ENCODE assay signal across 6 cellular contexts in the genomic region with DNA sequence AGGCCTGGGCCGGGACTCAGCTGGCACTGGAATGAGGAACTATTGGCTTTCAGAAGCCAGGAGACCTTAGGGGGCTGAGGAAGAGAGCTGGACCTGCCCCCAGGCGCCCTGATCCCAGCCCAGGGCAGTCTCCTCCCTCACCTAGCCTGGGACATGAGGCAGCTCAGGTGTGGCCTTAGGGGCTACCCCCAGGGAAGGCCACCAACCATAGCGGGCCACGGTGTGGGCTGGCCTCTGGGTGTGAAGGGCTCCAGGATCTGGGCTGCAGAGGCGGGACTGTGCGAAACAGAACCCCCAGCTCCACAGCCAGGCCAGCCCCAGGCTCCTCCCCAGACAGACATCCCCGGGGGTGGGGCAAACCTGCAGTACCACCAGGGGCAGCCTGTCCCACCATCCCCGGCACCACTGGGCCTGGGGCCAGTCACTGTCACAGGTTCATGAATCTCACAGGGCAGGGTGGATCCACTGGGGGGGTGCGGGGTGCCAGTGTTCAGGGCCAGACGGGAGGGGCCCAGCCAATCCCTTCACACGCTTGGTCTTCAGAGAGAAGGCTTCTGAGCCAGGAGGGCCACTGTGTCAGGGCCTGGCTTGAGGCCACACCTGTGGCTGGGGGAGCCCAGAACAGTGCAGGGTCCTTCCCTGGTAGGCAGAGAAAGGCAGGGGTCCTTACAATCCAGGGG. TPM values are rescaled to one million over a fixed set of nuclear protein-coding genes. Genes with fewer than 3 reads are reported as not detected.
DNase-seq lines count a peak whose midpoint lies in the region; ATAC-seq and TF ChIP-seq lines count a peak whose summit lies in the region.

No MANE protein-coding gene starts in this region.

- H3K9me3 Mint-ChIP-seq in activated CD8-positive, alpha-beta T cell treated with anti-CD3 and anti-CD28 coated beads for 36 hours: no peaks in the 10 kb centered on the region
- H3K9me3 Mint-ChIP-seq in naive thymus-derived CD8-positive, alpha-beta T cell: peaks cover 0 to 1% (median 0%) of the 10 kb centered on the region in 9 donors

- no peak for TF ChIP-seq CTCF in activated CD8-positive, alpha-beta T cell treated with anti-CD3 and anti-CD28 coated beads for 36 hours (IDR thresholded peaks at IDR 0.05)

- no peaks in the 10 kb centered on the region for H3K9me3 ChIP-seq in mesodermal cell (ENCODE audit: control insufficient read depth, low read length)

- H3K36me3 Mint-ChIP-seq in activated CD8-positive, alpha-beta T cell treated with anti-CD3 and anti-CD28 coated beads for 36 hours (ENCODE audit: low read depth): no peaks in the 10 kb centered on the region
- H3K36me3 Mint-ChIP-seq in naive thymus-derived CD8-positive, alpha-beta T cell: no peaks in the 10 kb centered on the region

- H3K4me1 Mint-ChIP-seq in activated CD8-positive, alpha-beta T cell treated with anti-CD3 and anti-CD28 coated beads for 36 hours (ENCODE audit: low read depth): peaks cover 15% of the 10 kb centered on the region
- peaks cover 9 to 29% (median 16%) of the 10 kb centered on the region in 4 donors for H3K4me1 Mint-ChIP-seq in naive thymus-derived CD8-positive, alpha-beta T cell

- peaks cover 13% of the 10 kb centered on the region for H3K27me3 Mint-ChIP-seq in activated CD8-positive, alpha-beta T cell treated with anti-CD3 and anti-CD28 coated beads for 36 hours
- peaks cover 4 to 26% (median 7%) of the 10 kb centered on the region in 5 donors for H3K27me3 Mint-ChIP-seq in naive thymus-derived CD8-positive, alpha-beta T cell

- intact Hi-C loops in activated CD8-positive, alpha-beta T cell treated with anti-CD3 and anti-CD28 coated beads for 36 hours (cut with micrococcal nuclease): no loop called here

- H3K27ac Mint-ChIP-seq in activated CD8-positive, alpha-beta T cell treated with anti-CD3 and anti-CD28 coated beads for 36 hours: no peak overlapping the region
- peak overlapping the region in 2 of 10 donors; percentile 8 to 66 for H3K27ac Mint-ChIP-seq in naive thymus-derived CD8-positive, alpha-beta T cell

- WGBS in mesodermal cell (ENCODE audit: insufficient coverage in 2 of 2), 2 experiments: 76% methylated on average over 10 to 11 of the region's 11 CpGs

- peaks cover 55% of the 10 kb centered on the region for H3K4me1 ChIP-seq in mesodermal cell (ENCODE audit: control insufficient read depth, insufficient read depth, low read length, poor library complexity, severe bottlenecking)

- H3K4me3 ChIP-seq in mesodermal cell (ENCODE audit: extremely low read depth, insufficient read depth, low read length, poor library complexity, severe bottlenecking): no peak overlapping the region

- H3K36me3 ChIP-seq in mesodermal cell (ENCODE audit: control insufficient read depth, insufficient read depth, low read length): peaks cover 34% of the 10 kb centered on the region

- ATAC-seq in activated CD8-positive, alpha-beta T cell treated with anti-CD3 and anti-CD28 coated beads for 36 hours: no peak
- no peak for ATAC-seq in naive thymus-derived CD8-positive, alpha-beta T cell

- DNase-seq in GF-D8 (lab: John Stamatoyannopoulos, UW) (peak; percentile 6), NCI-H2196 treated with DMSO at 0.1 percent for 48 hours (lab: John Stamatoyannopoulos, UW; ENCODE audit: unreplicated experiment) (no peak), NCI-H2171 treated with DMSO at 0.1 percent for 48 hours (lab: John Stamatoyannopoulos, UW) (no peak)
- DNase-seq in activated CD8-positive, alpha-beta T cell treated with anti-CD3 and anti-CD28 coated beads for 36 hours: peak; percentile 35
- no peak for DNase-seq in naive thymus-derived CD8-positive, alpha-beta T cell

- CTCF ChIA-PET in activated CD8-positive, alpha-beta T cell treated with anti-CD3 and anti-CD28 coated beads for 36 hours (lab: Charles Lee): interaction anchor here (0.7 to 1.5 kb wide), 4 partner anchors 10 to 51 kb away, joined by 3 to 4 read pairs (median 3); no protein-coding TSS in a partner anchor

- H3K4me3 Mint-ChIP-seq in activated CD8-positive, alpha-beta T cell treated with anti-CD3 and anti-CD28 coated beads for 36 hours: no peak overlapping the region
- H3K4me3 Mint-ChIP-seq in naive thymus-derived CD8-positive, alpha-beta T cell: peak overlapping the region in 5 of 10 donors; percentile 26 to 69 (median 48)

- POLR2A ChIA-PET in activated CD8-positive, alpha-beta T cell treated with anti-CD3 and anti-CD28 coated beads for 36 hours (lab: Charles Lee): interaction anchor here (0.8 to 2.2 kb wide), 2 partner anchors 10 to 23 kb away, joined by 3 to 9 read pairs; no protein-coding TSS in a partner anchor
- POLR2A ChIA-PET in naive thymus-derived CD8-positive, alpha-beta T cell (lab: Charles Lee): interaction anchor here (0.5 to 1.5 kb wide), 4 partner anchors 10 to 20 kb away, joined by 3 to 5 read pairs (median 3); no protein-coding TSS in a partner anchor

- H3K27ac ChIP-seq in mesodermal cell (ENCODE audit: low read depth, low read length, severe bottlenecking): peak overlapping the region; percentile 16

RNA-seq across cellular contexts. Expression of a gene that starts 3.5 kb away (rescaled TPM):
- 10 to 100 TPM; 22.1 to 26.4 TPM for total RNA-seq in activated CD8-positive, alpha-beta T cell treated with anti-CD3 and anti-CD28 coated beads for 36 hours
- polyA plus RNA-seq in mesodermal cell (2013, experiment 1 of 2): 108 TPM
- 92.5 TPM for polyA plus RNA-seq in mesodermal cell (2013, experiment 2 of 2)
- 10 to 100 TPM; 14.3 to 16.7 TPM for total RNA-seq in naive thymus-derived CD8-positive, alpha-beta T cell
- polyA plus RNA-seq in naive thymus-derived CD8-positive, alpha-beta T cell: 1 to 10 TPM in 2 of 3 donors, under 1 TPM in 1; 0.72 to 4.1 (median 1.1) TPM

RNA-seq across cellular contexts. Expression of a gene that starts 22.8 kb away (rescaled TPM):
- total RNA-seq in activated CD8-positive, alpha-beta T cell treated with anti-CD3 and anti-CD28 coated beads for 36 hours: 1 to 10 TPM; 4.6 to 5.3 TPM
- 5.2 TPM for polyA plus RNA-seq in mesodermal cell (2013, experiment 1 of 2)
- 3.4 TPM for polyA plus RNA-seq in mesodermal cell (2013, experiment 2 of 2)
- 1 to 10 TPM; 7.0 to 9.1 TPM for total RNA-seq in naive thymus-derived CD8-positive, alpha-beta T cell
- polyA plus RNA-seq in naive thymus-derived CD8-positive, alpha-beta T cell: 1 to 10 TPM in 2 of 3 donors, under 1 TPM in 1; 0.53 to 1.1 (median 1.0) TPM

RNA-seq across cellular contexts. Expression of a gene that starts 33.8 kb away (rescaled TPM):
- total RNA-seq in activated CD8-positive, alpha-beta T cell treated with anti-CD3 and anti-CD28 coated beads for 36 hours: 1 to 10 TPM; 5.9 to 6.2 TPM
- 13.3 TPM for polyA plus RNA-seq in mesodermal cell (2013, experiment 1 of 2)
- polyA plus RNA-seq in mesodermal cell (2013, experiment 2 of 2): 7.2 TPM
- total RNA-seq in naive thymus-derived CD8-positive, alpha-beta T cell: 1 to 10 TPM in 1 of 2 experiments, under 1 TPM in 1; 0.86 to 1.2 TPM
- under 1 TPM; 0.13 to 0.24 (median 0.16) TPM for polyA plus RNA-seq in naive thymus-derived CD8-positive, alpha-beta T cell

RNA-seq across cellular contexts. Expression of a gene that starts 39.1 kb away (rescaled TPM):
- total RNA-seq in activated CD8-positive, alpha-beta T cell treated with anti-CD3 and anti-CD28 coated beads for 36 hours: 10 to 100 TPM; 44.2 to 44.3 TPM
- 37.9 TPM for polyA plus RNA-seq in mesodermal cell (2013, experiment 1 of 2)
- 29.3 TPM for polyA plus RNA-seq in mesodermal cell (2013, experiment 2 of 2)
- 100 to 1,000 TPM in 1 of 2 experiments, 10 to 100 TPM in 1; 93.3 to 104 TPM for total RNA-seq in naive thymus-derived CD8-positive, alpha-beta T cell
- polyA plus RNA-seq in naive thymus-derived CD8-positive, alpha-beta T cell: 10 to 100 TPM; 13.3 to 29.1 (median 17.0) TPM

RNA-seq across cellular contexts. Expression of a gene that starts 42.5 kb away (rescaled TPM):
- total RNA-seq in activated CD8-positive, alpha-beta T cell treated with anti-CD3 and anti-CD28 coated beads for 36 hours: 1 to 10 TPM; 7.9 to 9.2 TPM
- 26.1 TPM for polyA plus RNA-seq in mesodermal cell (2013, experiment 1 of 2)
- 25.9 TPM for polyA plus RNA-seq in mesodermal cell (2013, experiment 2 of 2)
- total RNA-seq in naive thymus-derived CD8-positive, alpha-beta T cell: 1 to 10 TPM; 2.1 to 2.9 TPM
- under 1 TPM in 2 of 3 donors, not detected in 1; 0.02 to 0.03 TPM for polyA plus RNA-seq in naive thymus-derived CD8-positive, alpha-beta T cell

Comparison
In these comparisons a context has a peak if more than half of its experiments do, and no peak if none do; other contexts are left out.
1. DNase-seq: peak in GF-D8 (single experiment) and activated CD8-positive, alpha-beta T cell treated with anti-CD3 and anti-CD28 coated beads for 36 hours (single experiment); none in NCI-H2196 treated with DMSO at 0.1 percent for 48 hours (single experiment), NCI-H2171 treated with DMSO at 0.1 percent for 48 hours (single experiment) and naive thymus-derived CD8-positive, alpha-beta T cell (0 of 10).